Comparison of ENCODE assay signal across 8 cellular contexts in genomic region chr6:74409447-74409846, GRCh38.
DNase-seq lines count a peak whose midpoint lies in the region; ATAC-seq and TF ChIP-seq lines count a peak whose summit lies in the region.

No MANE protein-coding gene starts in this region.

- no peaks in the 10 kb centered on the region for H3K27me3 Mint-ChIP-seq in chondrocyte (ENCODE audit: low read depth)
- no peaks in the 10 kb centered on the region for H3K27me3 Mint-ChIP-seq in stimulated activated naive B cell treated with anti-CD40 and anti-IgM and Interleukin-4, amounts not matched to agents 10 μg/mL and 1 μg/mL and 100 μg/mL, for 72 hours

- DNase-seq in HS-5 (ENCODE audit: low read depth) = peak; percentile 53
- no peak for DNase-seq in chondrocyte (ENCODE audit: low spot score)
- DNase-seq in omental fat pad (ENCODE audit: low spot score) = no peak
- DNase-seq in CD1c-positive myeloid dendritic cell (ENCODE audit: extremely low spot score) = no peak
- DNase-seq in GM19240 (ENCODE audit: insufficient read length, low spot score) = no peak
- DNase-seq in stimulated activated naive B cell treated with anti-CD40 and anti-IgM and Interleukin-4, amounts not matched to agents 10 μg/mL and 1 μg/mL and 100 μg/mL, for 72 hours = no peak

- peak; percentile 86 for ATAC-seq in GM19397 (IDR thresholded peaks at IDR 0.05; ENCODE audit: unreplicated experiment)
- peak; percentile 76 for ATAC-seq in omental fat pad (ENCODE audit: low FRiP score)
- ATAC-seq in stimulated activated naive B cell treated with anti-CD40 and anti-IgM and Interleukin-4, amounts not matched to agents 10 μg/mL and 1 μg/mL and 100 μg/mL, for 72 hours (replicated peaks) = no peak

- H3K36me3 Mint-ChIP-seq in chondrocyte (ENCODE audit: low read depth) = peaks cover 11% of the 10 kb centered on the region
- no peaks in the 10 kb centered on the region for H3K36me3 Mint-ChIP-seq in stimulated activated naive B cell treated with anti-CD40 and anti-IgM and Interleukin-4, amounts not matched to agents 10 μg/mL and 1 μg/mL and 100 μg/mL, for 72 hours

- no peak overlapping the region for H3K4me3 Mint-ChIP-seq in chondrocyte (ENCODE audit: unreplicated experiment)
- no peak overlapping the region for H3K4me3 Mint-ChIP-seq in stimulated activated naive B cell treated with anti-CD40 and anti-IgM and Interleukin-4, amounts not matched to agents 10 μg/mL and 1 μg/mL and 100 μg/mL, for 72 hours

- peaks cover 15% of the 10 kb centered on the region for H3K9me3 Mint-ChIP-seq in chondrocyte (ENCODE audit: low read depth)
- H3K9me3 Mint-ChIP-seq in stimulated activated naive B cell treated with anti-CD40 and anti-IgM and Interleukin-4, amounts not matched to agents 10 μg/mL and 1 μg/mL and 100 μg/mL, for 72 hours = peaks cover 2 to 5% of the 10 kb centered on the region in 2 donors

- H3K27ac Mint-ChIP-seq in chondrocyte (ENCODE audit: unreplicated experiment) = peak overlapping the region; percentile 75
- H3K27ac Mint-ChIP-seq in stimulated activated naive B cell treated with anti-CD40 and anti-IgM and Interleukin-4, amounts not matched to agents 10 μg/mL and 1 μg/mL and 100 μg/mL, for 72 hours = no peak overlapping the region

- peaks cover 26% of the 10 kb centered on the region for H3K4me1 Mint-ChIP-seq in chondrocyte (ENCODE audit: low read depth)
- no peaks in the 10 kb centered on the region for H3K4me1 Mint-ChIP-seq in stimulated activated naive B cell treated with anti-CD40 and anti-IgM and Interleukin-4, amounts not matched to agents 10 μg/mL and 1 μg/mL and 100 μg/mL, for 72 hours

- TF ChIP-seq CTCF in C4-2B (conservative IDR thresholded peaks at IDR 0.05) (peak; percentile 41), chondrocyte (IDR thresholded peaks at IDR 0.05) (peak; percentile 91), omental fat pad (IDR thresholded peaks at IDR 0.05) (no peak)

- no peak overlapping the region for H3K27ac ChIP-seq in C4-2B

Comparison
In these comparisons a context has a peak if more than half of its experiments do, and no peak if none do; other contexts are left out.
1. CTCF ChIP-seq: peak in C4-2B (single experiment) and chondrocyte (single experiment); none in omental fat pad (0 of 3).
2. ATAC-seq: peak in GM19397 (single experiment) and omental fat pad (single experiment); none in stimulated activated naive B cell treated with anti-CD40 and anti-IgM and Interleukin-4, amounts not matched to agents 10 μg/mL and 1 μg/mL and 100 μg/mL, for 72 hours (0 of 2).